8 cellular contexts compared by ENCODE assay signal in genomic region chr3:125593991-125594574, GRCh38. TPM values are rescaled to one million over a fixed set of nuclear protein-coding genes. Genes with fewer than 3 reads are reported as not detected.
DNase-seq lines count a peak whose midpoint lies in the region; ATAC-seq, FAIRE-seq and TF ChIP-seq lines count a peak whose summit lies in the region.

No MANE protein-coding gene starts in this region.

- peak overlapping the region; percentile 88 to 100 (median 98) for H3K4me3 Mint-ChIP-seq in CD4-positive, alpha-beta memory T cell
- H3K4me3 Mint-ChIP-seq in astrocyte (ENCODE audit: unreplicated experiment), result peak overlapping the region; percentile 94

- in situ Hi-C loops in HepG2 (cut with HindIII; ENCODE audit: extremely low pct_ligation_motif_present, low pct_unique_long_range_greater_than_20kb), result no loop called here

- no peak for DNase-seq in CD4-positive, alpha-beta memory T cell
- DNase-seq in astrocyte (ENCODE audit: low read depth) (no peak), HepG2 (ENCODE audit: low spot score) (no peak), tibial artery (no peak), NCI-H1436 treated with DMSO at 0.1 percent for 48 hours (lab: John Stamatoyannopoulos, UW) (no peak), hypothalamus (lab: John Stamatoyannopoulos, UW) (no peak)

- POLR2A ChIA-PET in CD4-positive, alpha-beta memory T cell (lab: Charles Lee; ENCODE audit: partially characterized antibody), result interaction anchor here (1.2 kb wide), 1 partner anchor 74 kb away, joined by 3 read pairs; the partner anchor contains the start of gene SNX4
- POLR2A ChIA-PET in HepG2 (lab: Yijun Ruan, JAX), result interaction anchor here (3.5 kb wide), 1 partner anchor 148 kb away, joined by 21 read pairs; no protein-coding TSS in a partner anchor

- H3K36me3 ChIP-seq in CD4-positive, alpha-beta memory T cell (ENCODE audit: insufficient read depth, low read length), result no peaks in the 10 kb centered on the region
- H3K36me3 ChIP-seq in KOPT-K1 (ENCODE audit: insufficient read depth, low read length) (no peaks in the 10 kb centered on the region), astrocyte (ENCODE audit: insufficient read depth, low read length) (no peaks in the 10 kb centered on the region), HepG2 (replicated peaks in 1 of 2; ENCODE audit: control insufficient read depth in 1 of 2, insufficient read depth in 2 of 2, low read length in 2 of 2) (no peaks in the 10 kb centered on the region), tibial artery (no peaks in the 10 kb centered on the region)

- peaks cover 37% of the 10 kb centered on the region for H4K20me1 ChIP-seq in astrocyte (ENCODE audit: insufficient read depth, low read length)
- H4K20me1 ChIP-seq in HepG2 (ENCODE audit: insufficient read depth, low read length), result no peaks in the 10 kb centered on the region

- H3K27ac ChIP-seq in CD4-positive, alpha-beta memory T cell (ENCODE audit: low read depth, low read length), result peak overlapping the region; percentile 75
- H3K27ac ChIP-seq in KOPT-K1 (ENCODE audit: low read depth, low read length, poor library complexity, severe bottlenecking) (peak overlapping the region; percentile 77), astrocyte (ENCODE audit: low read depth, low read length) (peak overlapping the region; percentile 88), HepG2 (ENCODE audit: extremely low read length, insufficient read depth, low read length) (peak overlapping the region; percentile 97), tibial artery (peak overlapping the region; percentile 93 to 97)

- TF ChIP-seq POLR2A in HepG2 (IDR thresholded peaks at IDR 0.05; ENCODE audit: insufficient read depth in 1 of 2, low read depth in 2 of 2, low read length in 2 of 2), result no peak

- H3K4me1 Mint-ChIP-seq in CD4-positive, alpha-beta memory T cell, result peaks cover 27 to 58% (median 42%) of the 10 kb centered on the region in 4 donors
- peaks cover 15% of the 10 kb centered on the region for H3K4me1 Mint-ChIP-seq in astrocyte (ENCODE audit: low read depth, unreplicated experiment)

- FAIRE-seq in astrocyte (lab: Jason Lieb, UNC) (no peak), HepG2 (lab: Jason Lieb, UNC) (peak; percentile 4)

- intact Hi-C loops in CD4-positive, alpha-beta memory T cell (cut with micrococcal nuclease), result loop anchor here (2.0 to 10.0 kb wide), 2 partner anchors 73 to 491 kb away; partner anchors contain the start of genes SLC41A3 and SNX4
- intact Hi-C loops in HepG2 (cut with micrococcal nuclease; ENCODE audit: unreplicated experiment), result loop anchor here (10.0 kb wide), 1 partner anchor 759 kb away; no protein-coding TSS in a partner anchor
- intact Hi-C loops in tibial artery (cut with DNase I; ENCODE audit: low total_unique reads), result loop anchor here (10.0 kb wide), 1 partner anchor 321 kb away; no protein-coding TSS in a partner anchor

- no peak for TF ChIP-seq CTCF in astrocyte (IDR thresholded peaks at IDR 0.05; ENCODE audit: insufficient read depth, low read depth, low read length)
- TF ChIP-seq CTCF in HepG2 (CRISPR knock-in tag; IDR thresholded peaks at IDR 0.05), result no peak
- no peak for TF ChIP-seq CTCF in tibial artery (IDR thresholded peaks at IDR 0.05)

- H3K4me2 ChIP-seq in astrocyte (ENCODE audit: low read length), result peak overlapping the region; percentile 98
- peak overlapping the region; percentile 77 for H3K4me2 ChIP-seq in HepG2 (ENCODE audit: low read depth, low read length)

- H3K27ac Mint-ChIP-seq in CD4-positive, alpha-beta memory T cell, result peak overlapping the region; percentile 78 to 99 (median 91)
- H3K27ac Mint-ChIP-seq in astrocyte (ENCODE audit: unreplicated experiment), result peak overlapping the region; percentile 24

- WGBS in HepG2 (ENCODE audit: low lambda C conversion rate), result under 1% methylated on average over 6 of the region's 6 CpGs

- H3K4me3 ChIP-seq in CD4-positive, alpha-beta memory T cell (ENCODE audit: low read length in 2 of 2), result peak overlapping the region in 1 of 2 donors; percentile 80
- H3K4me3 ChIP-seq in astrocyte (ENCODE audit: insufficient read depth, low read depth, low read length), result peak overlapping the region; percentile 82
- H3K4me3 ChIP-seq in HepG2 (replicated peaks in 1 of 3; ENCODE audit: insufficient read depth in 1 of 3, low read depth in 2 of 3, low read length in 3 of 3), result peak overlapping the region; percentile 84 to 96 (median 85)
- peak overlapping the region; percentile 68 to 86 for H3K4me3 ChIP-seq in tibial artery

- H3K9me3 Mint-ChIP-seq in CD4-positive, alpha-beta memory T cell, result no peaks in the 10 kb centered on the region
- no peaks in the 10 kb centered on the region for H3K9me3 Mint-ChIP-seq in astrocyte (ENCODE audit: unreplicated experiment)

- CTCF ChIA-PET in CD4-positive, alpha-beta memory T cell (lab: Charles Lee; ENCODE audit: partially characterized antibody), result interaction anchor here (4.0 kb wide), 1 partner anchor 9 kb away, joined by 34 read pairs; no protein-coding TSS in a partner anchor
- CTCF ChIA-PET in HepG2 (lab: Yijun Ruan, JAX; ENCODE audit: low intra/inter-chr PET ratio, low total read pairs), result no interaction called here

- no TSS peak for BruUV-seq in HepG2 (replicated peaks; lab: Mats Ljungman, UMichigan)

- H3K9me3 ChIP-seq in CD4-positive, alpha-beta memory T cell (ENCODE audit: control insufficient read depth in 1 of 2, low read length in 2 of 2), result no peaks in the 10 kb centered on the region
- H3K9me3 ChIP-seq in KOPT-K1 (ENCODE audit: insufficient read depth, low read length, poor library complexity, severe bottlenecking) (no peaks in the 10 kb centered on the region), astrocyte (ENCODE audit: insufficient read depth, low read depth, low read length) (no peaks in the 10 kb centered on the region), HepG2 (ENCODE audit: low read length) (no peaks in the 10 kb centered on the region), tibial artery (no peaks in the 10 kb centered on the region)

- peaks cover 0 to 8% of the 10 kb centered on the region in 2 donors for H3K36me3 Mint-ChIP-seq in CD4-positive, alpha-beta memory T cell
- no peaks in the 10 kb centered on the region for H3K36me3 Mint-ChIP-seq in astrocyte (ENCODE audit: low read depth, unreplicated experiment)

- H2AFZ ChIP-seq in astrocyte (ENCODE audit: low read depth, low read length), result peak overlapping the region; percentile 79
- no peak overlapping the region for H2AFZ ChIP-seq in HepG2 (ENCODE audit: low read length)

- H3K9ac ChIP-seq in astrocyte (ENCODE audit: low read length) (peak overlapping the region; percentile 92), HepG2 (ENCODE audit: insufficient read depth, low read depth, low read length) (peak overlapping the region; percentile 92)

- no peak for TF ChIP-seq EP300 in HepG2 (IDR thresholded peaks at IDR 0.05; ENCODE audit: low read depth in 2 of 2, low read length in 2 of 2)
- no peak for TF ChIP-seq EP300 in HepG2 (CRISPR knock-in tag; IDR thresholded peaks at IDR 0.05; ENCODE audit: borderline replicate concordance)

- ATAC-seq in HepG2, result no peak
- ATAC-seq in HG03039 (IDR thresholded peaks at IDR 0.05; ENCODE audit: unreplicated experiment), result no peak

- H3K79me2 ChIP-seq in astrocyte (ENCODE audit: insufficient read depth, low read length), result peaks cover 60% of the 10 kb centered on the region
- H3K79me2 ChIP-seq in HepG2 (ENCODE audit: insufficient read depth, low read length), result peaks cover 51% of the 10 kb centered on the region

- no peaks in the 10 kb centered on the region for H3K27me3 ChIP-seq in CD4-positive, alpha-beta memory T cell (ENCODE audit: insufficient read depth, low read length)
- H3K27me3 ChIP-seq in astrocyte (ENCODE audit: insufficient read depth, low read length), result no peaks in the 10 kb centered on the region
- H3K27me3 ChIP-seq in HepG2 (ENCODE audit: control insufficient read depth in 1 of 2, insufficient read depth in 2 of 2, low read length in 2 of 2), result no peaks in the 10 kb centered on the region; a peak in 1 of 5 replicates
- no peaks in the 10 kb centered on the region for H3K27me3 ChIP-seq in tibial artery

- H3K27me3 Mint-ChIP-seq in CD4-positive, alpha-beta memory T cell, result no peaks in the 10 kb centered on the region
- H3K27me3 Mint-ChIP-seq in astrocyte (ENCODE audit: low read depth, unreplicated experiment), result no peaks in the 10 kb centered on the region

- TF ChIP-seq RAD21 in HepG2 (CRISPR knock-in tag; IDR thresholded peaks at IDR 0.05), result no peak

- H3K4me1 ChIP-seq in CD4-positive, alpha-beta memory T cell (ENCODE audit: insufficient read depth, low read length), result peaks cover 56% of the 10 kb centered on the region
- H3K4me1 ChIP-seq in astrocyte (ENCODE audit: insufficient read depth, low read length), result peaks cover 21% of the 10 kb centered on the region
- peaks cover 45% of the 10 kb centered on the region for H3K4me1 ChIP-seq in HepG2 (ENCODE audit: insufficient read depth, low read length)
- peaks cover 0 to 48% (median 30%) of the 10 kb centered on the region in 4 donors for H3K4me1 ChIP-seq in tibial artery

TF ChIP-seq in HepG2, 621 proteins besides CTCF, POLR2A, EP300 and RAD21 (continues in another document):
- TF ChIP-seq ZNF329 (CRISPR knock-in tag; IDR thresholded peaks at IDR 0.05; ENCODE audit: low read depth), result no peak
- TF ChIP-seq MAFF (IDR thresholded peaks at IDR 0.05; ENCODE audit: low read depth, low read length), result peak; percentile 82

RNA-seq across cellular contexts. Expression of gene OSBPL11, which starts 1.2 kb away (rescaled TPM):
- 10 to 100 TPM; 13.9 to 14.7 TPM for total RNA-seq in CD4-positive, alpha-beta memory T cell
- 1 to 10 TPM; 6.7 to 8.2 TPM for polyA plus RNA-seq in CD4-positive, alpha-beta memory T cell
- total RNA-seq in astrocyte (15.7 and 17.0 TPM in 2 replicates), HepG2 (2016; rRNA removed; fragmentation: Illumina TruSeq; extraction: Trizol) (10.9 and 18.7 TPM in 2 replicates)
- total RNA-seq in HepG2 (2016; cell fraction: cytosol; rRNA removed; fragmentation: Illumina TruSeq; extraction: Trizol; ENCODE audit: low read depth), result 2.9 and 3.2 TPM in 2 replicates
- 11.5 and 16.9 TPM in 2 replicates for total RNA-seq in HepG2 (2016; cell fraction: insoluble cytoplasmic fraction; rRNA removed; fragmentation: Illumina TruSeq; extraction: Trizol)
- total RNA-seq in HepG2 (2016; cell fraction: membrane; rRNA removed; fragmentation: Illumina TruSeq; extraction: Trizol), result 9.0 and 9.8 TPM in 2 replicates
- total RNA-seq in HepG2 (2016; cell fraction: nucleus; rRNA removed; fragmentation: Illumina TruSeq; extraction: Trizol), result 8.9 and 9.6 TPM in 2 replicates
- polyA plus RNA-seq in HepG2 (2011; rRNA removed), result 3.9 TPM in 2 replicates
- polyA plus RNA-seq in HepG2 (2011; cell fraction: cytosol; rRNA removed), result 2.0 and 3.4 TPM in 2 replicates
- 1.5 and 1.7 TPM in 2 replicates for polyA plus RNA-seq in HepG2 (2011; cell fraction: nucleus; rRNA removed)
- 6.5 and 7.2 TPM in 2 replicates for polyA plus RNA-seq in HepG2 (2012)
- polyA plus RNA-seq in HepG2 (2016; cell fraction: cytosol; fragmentation: Illumina TruSeq; extraction: Trizol; ENCODE audit: low read depth), result 1.2 TPM in 2 replicates
- polyA plus RNA-seq in HepG2 (2016; cell fraction: insoluble cytoplasmic fraction; fragmentation: Illumina TruSeq; extraction: Trizol; ENCODE audit: low read depth), result 15.7 and 16.2 TPM in 2 replicates
- 4.6 and 4.7 TPM in 2 replicates for polyA plus RNA-seq in HepG2 (2016; cell fraction: membrane; fragmentation: Illumina TruSeq; extraction: Trizol; ENCODE audit: low read depth)
- 10.4 and 11.5 TPM in 2 replicates for polyA plus RNA-seq in HepG2 (2016; cell fraction: nucleus; fragmentation: Illumina TruSeq; extraction: Trizol; ENCODE audit: insufficient read depth, low read depth)
- polyA minus RNA-seq in HepG2 (2011; rRNA and poly(A)+ RNA removed; ENCODE audit: low replicate concordance), result 5.5 and 9.0 TPM in 2 replicates
- 4.7 and 6.8 TPM in 2 replicates for polyA minus RNA-seq in HepG2 (2011; cell fraction: cytosol; rRNA and poly(A)+ RNA removed)
- 5.5 and 6.8 TPM in 2 replicates for polyA minus RNA-seq in HepG2 (2011; cell fraction: nucleus; rRNA and poly(A)+ RNA removed)
